8 cellular contexts compared by ENCODE assay signal in genomic region chr7:141550694-141551079, GRCh38. TPM values are rescaled to one million over a fixed set of nuclear protein-coding genes. Genes with fewer than 3 reads are reported as not detected.
A peak's percentile ranks its signal among the peaks of the same experiment; 100 is the strongest.
DNase-seq lines count a peak whose midpoint lies in the region; ATAC-seq, FAIRE-seq and TF ChIP-seq lines count a peak whose summit lies in the region.

No MANE protein-coding gene starts in this region.

- H3K4me1 ChIP-seq in ACC112 (ENCODE audit: control insufficient read depth, insufficient read depth, low read length, unreplicated experiment), result peaks cover 7% of the 10 kb centered on the region
- H3K4me1 ChIP-seq in HepG2 (ENCODE audit: insufficient read depth, low read length), result peaks cover 17% of the 10 kb centered on the region

- no peak for TF ChIP-seq RAD21 in HepG2 (CRISPR knock-in tag; IDR thresholded peaks at IDR 0.05)

- TF ChIP-seq CTCF in NB4 (IDR thresholded peaks at IDR 0.05; ENCODE audit: low read depth, low read length) (no peak), cardiac fibroblast (IDR thresholded peaks at IDR 0.05; ENCODE audit: low read depth, low read length) (no peak), HepG2 (CRISPR knock-in tag; IDR thresholded peaks at IDR 0.05) (no peak)

- H2AFZ ChIP-seq in ACC112 (ENCODE audit: low read length, unreplicated experiment) (peak overlapping the region; percentile 85), HepG2 (ENCODE audit: low read length) (peak overlapping the region; percentile 90)

- in situ Hi-C loops in HepG2 (cut with HindIII; ENCODE audit: extremely low pct_ligation_motif_present, low pct_unique_long_range_greater_than_20kb), result no loop called here

- TF ChIP-seq POLR2A in NB4 (IDR thresholded peaks at IDR 0.05; ENCODE audit: extremely low read depth, insufficient read length) (no peak), HepG2 (IDR thresholded peaks at IDR 0.05; ENCODE audit: insufficient read depth in 1 of 2, low read depth in 2 of 2, low read length in 2 of 2) (no peak)

- DNase-seq in NB4 (ENCODE audit: low read depth), result no peak
- peak in 1 of 2 donors; percentile 19 for DNase-seq in cardiac fibroblast (ENCODE audit: low read depth in 2 of 2)
- DNase-seq in HepG2 (ENCODE audit: low spot score), result no peak
- DNase-seq in middle frontal gyrus (ENCODE audit: extremely low spot score, low spot score), result no peak

- peak overlapping the region; percentile 77 for H3K9ac ChIP-seq in HepG2 (ENCODE audit: insufficient read depth, low read depth, low read length)

- CTCF ChIA-PET in HepG2 (lab: Yijun Ruan, JAX; ENCODE audit: low intra/inter-chr PET ratio, low total read pairs), result no interaction called here

- TF ChIP-seq EP300 in HepG2 (IDR thresholded peaks at IDR 0.05; ENCODE audit: low read depth in 2 of 2, low read length in 2 of 2) (no peak), HepG2 (CRISPR knock-in tag; IDR thresholded peaks at IDR 0.05; ENCODE audit: borderline replicate concordance) (no peak)

- H3K79me2 ChIP-seq in ACC112 (ENCODE audit: control insufficient read depth, insufficient read depth, low read length, unreplicated experiment) (peaks cover 21% of the 10 kb centered on the region), HepG2 (ENCODE audit: insufficient read depth, low read length) (peaks cover 5% of the 10 kb centered on the region)

- peak overlapping the region; percentile 92 for H3K4me2 ChIP-seq in HepG2 (ENCODE audit: low read depth, low read length)

- intact Hi-C loops in HepG2 (cut with micrococcal nuclease; ENCODE audit: unreplicated experiment), result loop anchor here (1.0 kb wide), 1 partner anchor 188 kb away; the partner anchor contains the start of gene SSBP1

- no peaks in the 10 kb centered on the region for H4K20me1 ChIP-seq in HepG2 (ENCODE audit: insufficient read depth, low read length)

- H3K36me3 ChIP-seq in ACC112 (ENCODE audit: insufficient read depth, low read length) (0 out of 2 replicates have a peak, but pooled peaks cover under 1% of the 10 kb centered on the region), HepG2 (replicated peaks in 1 of 2; ENCODE audit: control insufficient read depth in 1 of 2, insufficient read depth in 2 of 2, low read length in 2 of 2) (peaks cover 0 to 8% of the 10 kb centered on the region in 2 experiments; a peak in 2 of 5 replicates)

- H3K4me3 ChIP-seq in ACC112 (ENCODE audit: low read depth, low read length), result peak overlapping the region; percentile 91
- H3K4me3 ChIP-seq in NB4 (ENCODE audit: low read depth, low read length), result peak overlapping the region; percentile 44
- H3K4me3 ChIP-seq in cardiac fibroblast (replicated peaks in 1 of 2; ENCODE audit: low read depth in 2 of 2, low read length in 2 of 2), result peak overlapping the region; percentile 81 to 84
- peak overlapping the region; percentile 84 to 98 (median 84) for H3K4me3 ChIP-seq in HepG2 (replicated peaks in 1 of 3; ENCODE audit: insufficient read depth in 1 of 3, low read depth in 2 of 3, low read length in 3 of 3)

- FAIRE-seq in HepG2 (lab: Jason Lieb, UNC), result no peak

- no peaks in the 10 kb centered on the region for H3K9me3 ChIP-seq in HepG2 (ENCODE audit: low read length)

- ATAC-seq in GM18867 (IDR thresholded peaks at IDR 0.05; ENCODE audit: unreplicated experiment) (peak; percentile 2), HepG2 (peak; percentile 21), GM21576 (IDR thresholded peaks at IDR 0.05; ENCODE audit: unreplicated experiment) (no peak)

- H3K27me3 ChIP-seq in ACC112 (ENCODE audit: insufficient read depth, low read length) (no peaks in the 10 kb centered on the region), HepG2 (ENCODE audit: control insufficient read depth in 1 of 2, insufficient read depth in 2 of 2, low read length in 2 of 2) (no peaks in the 10 kb centered on the region; a peak in 1 of 5 replicates)

- H3K27ac ChIP-seq in ACC112 (ENCODE audit: low read depth, low read length) (no peak overlapping the region), HepG2 (ENCODE audit: extremely low read length, insufficient read depth, low read length) (no peak overlapping the region), temporal lobe (ENCODE audit: low read depth, low read length) (peak overlapping the region; percentile 57)

- WGBS in HepG2 (ENCODE audit: low lambda C conversion rate), result 62% methylated on average over 13 of the region's 13 CpGs

- no TSS peak for BruUV-seq in HepG2 (replicated peaks; lab: Mats Ljungman, UMichigan)

- POLR2A ChIA-PET in HepG2 (lab: Yijun Ruan, JAX), result interaction anchor here (1.0 to 1.8 kb wide), 3 partner anchors 151 to 536 kb away, joined by 5 to 6 read pairs (median 5); partner anchors contain the start of genes DENND11, MRPS33 and SSBP1

TF ChIP-seq in HepG2, 621 proteins besides CTCF, POLR2A, EP300 and RAD21:
- TF ChIP-seq U2AF1 (optimal IDR thresholded peaks at IDR 0.05; ENCODE audit: low read depth, low read length) (no peak), ZFP90 (CRISPR knock-in tag; IDR thresholded peaks at IDR 0.05; ENCODE audit: borderline replicate concordance) (0 out of 2 replicates have a peak, but pooled peaks have one; percentile 6)

RNA-seq across cellular contexts. Expression of gene AGK, which starts 0.5 kb away (rescaled TPM):
- 30.1 and 35.7 TPM in 2 replicates for total RNA-seq in HepG2 (2016; rRNA removed; fragmentation: Illumina TruSeq; extraction: Trizol)
- 8.3 and 10.1 TPM in 2 replicates for total RNA-seq in HepG2 (2016; cell fraction: cytosol; rRNA removed; fragmentation: Illumina TruSeq; extraction: Trizol; ENCODE audit: low read depth)
- 29.0 and 32.8 TPM in 2 replicates for total RNA-seq in HepG2 (2016; cell fraction: insoluble cytoplasmic fraction; rRNA removed; fragmentation: Illumina TruSeq; extraction: Trizol)
- total RNA-seq in HepG2 (2016; cell fraction: membrane; rRNA removed; fragmentation: Illumina TruSeq; extraction: Trizol), result 8.3 and 8.7 TPM in 2 replicates
- total RNA-seq in HepG2 (2016; cell fraction: nucleus; rRNA removed; fragmentation: Illumina TruSeq; extraction: Trizol), result 36.4 and 41.9 TPM in 2 replicates
- polyA plus RNA-seq in HepG2 (2011; rRNA removed), result 20.9 and 23.7 TPM in 2 replicates
- polyA plus RNA-seq in HepG2 (2011; cell fraction: cytosol; rRNA removed), result 18.7 and 21.4 TPM in 2 replicates
- polyA plus RNA-seq in HepG2 (2011; cell fraction: nucleus; rRNA removed), result 21.5 and 24.3 TPM in 2 replicates
- 12.5 and 14.3 TPM in 2 replicates for polyA plus RNA-seq in HepG2 (2012)
- 1.9 and 2.6 TPM in 2 replicates for polyA plus RNA-seq in HepG2 (2016; cell fraction: cytosol; fragmentation: Illumina TruSeq; extraction: Trizol; ENCODE audit: low read depth)
- 31.6 and 32.2 TPM in 2 replicates for polyA plus RNA-seq in HepG2 (2016; cell fraction: insoluble cytoplasmic fraction; fragmentation: Illumina TruSeq; extraction: Trizol; ENCODE audit: low read depth)
- polyA plus RNA-seq in HepG2 (2016; cell fraction: membrane; fragmentation: Illumina TruSeq; extraction: Trizol; ENCODE audit: low read depth), result 3.6 and 4.4 TPM in 2 replicates
- polyA plus RNA-seq in HepG2 (2016; cell fraction: nucleus; fragmentation: Illumina TruSeq; extraction: Trizol; ENCODE audit: insufficient read depth, low read depth), result 33.3 and 39.0 TPM in 2 replicates
- polyA minus RNA-seq in HepG2 (2011; rRNA and poly(A)+ RNA removed; ENCODE audit: low replicate concordance), result 18.0 and 21.0 TPM in 2 replicates
- polyA minus RNA-seq in HepG2 (2011; cell fraction: cytosol; rRNA and poly(A)+ RNA removed), result 10.2 and 13.3 TPM in 2 replicates
- polyA minus RNA-seq in HepG2 (2011; cell fraction: nucleus; rRNA and poly(A)+ RNA removed), result 68.8 and 69.6 TPM in 2 replicates
- 34.4 TPM for total RNA-seq in temporal lobe
